1 cellular context compared by ENCODE assay signal in genomic region chr7:151721236-151721635, GRCh38.
TF ChIP-seq lines count a peak whose summit lies in the region.

No MANE protein-coding gene starts in this region.

TF ChIP-seq in K562, 482 proteins besides CTCF, POLR2A, EP300 and RAD21 (continued from another document):
- TF ChIP-seq FOXA1 (IDR thresholded peaks at IDR 0.05; ENCODE audit: borderline replicate concordance) (no peak), MXD1 (CRISPR knock-in tag; IDR thresholded peaks at IDR 0.05; ENCODE audit: borderline replicate concordance, poor library complexity, severe bottlenecking) (no peak), TSC22D4 (tag; IDR thresholded peaks at IDR 0.05) (no peak)
